In the genomic region with DNA sequence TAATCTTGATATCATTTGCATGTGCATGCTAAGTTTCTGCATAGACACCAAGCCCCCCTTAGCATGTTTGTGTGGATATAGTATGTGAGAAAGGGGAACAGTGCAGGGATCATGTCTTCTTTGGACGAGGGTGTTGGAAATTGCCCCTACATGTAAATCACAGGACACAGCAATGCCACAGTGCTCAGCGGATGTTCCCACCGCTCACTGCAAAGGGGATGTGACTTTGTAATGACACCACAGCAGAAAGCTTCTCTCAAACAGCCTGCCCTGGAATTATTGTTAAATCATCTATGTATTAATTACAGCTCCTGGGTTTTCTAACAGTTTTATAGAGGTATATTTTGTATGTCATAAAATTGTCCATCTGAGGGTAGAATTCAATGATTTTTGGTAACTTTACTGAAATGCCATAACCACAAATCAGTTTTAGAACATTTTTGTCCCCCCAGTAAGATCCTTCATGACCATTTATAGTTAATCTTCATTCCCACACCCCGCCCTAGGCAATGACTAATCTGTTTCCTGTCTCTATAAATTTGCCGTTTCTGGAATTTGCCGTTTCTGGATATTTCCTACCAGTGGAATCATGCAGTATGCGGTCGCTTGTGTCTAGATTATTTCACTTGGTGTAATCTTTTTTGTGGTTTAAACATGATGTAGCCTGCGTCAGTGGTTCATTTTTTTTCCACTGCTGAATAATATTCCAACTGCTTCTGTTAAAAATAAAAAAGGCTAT, we compare ENCODE assay signal across 12 cellular contexts.
DNase-seq lines count a peak whose midpoint lies in the region; ATAC-seq and TF ChIP-seq lines count a peak whose summit lies in the region.
"Had no signal": no experiment of that assay in that cellular context is flagged by ENCODE, and none has a peak within 500 bp of the region (broad histone marks: within the 10 kb centered on the region; RNA-seq: fewer than 3 reads in every experiment).

No MANE protein-coding gene starts in this region.

- H3K4me3 ChIP-seq in AG09309 (ENCODE audit: control insufficient read depth, low read depth, low read length) (no peak overlapping the region), IMR-90 (ENCODE audit: insufficient read depth, low read depth, low read length) (no peak overlapping the region), brain microvascular endothelial cell (ENCODE audit: low read depth, low read length) (no peak overlapping the region), mesenchymal stem cell (ENCODE audit: insufficient read depth in 1 of 2, low read depth in 1 of 2, low read length in 2 of 2) (no peak overlapping the region)
- H3K4me3 ChIP-seq: skin epidermis, vagina had no signal

- H2BK15ac ChIP-seq in IMR-90 (ENCODE audit: low read depth, low read length), result peak overlapping the region; percentile 97; the same call in 1 of the 3 replicates
- H2BK15ac ChIP-seq in mesenchymal stem cell (ENCODE audit: low read depth, poor library complexity, severe bottlenecking), result no peak overlapping the region

- peak overlapping the region; percentile 69 for H2AK9ac ChIP-seq in IMR-90 (replicated peaks; ENCODE audit: low read depth, low read length, poor library complexity)

- intact Hi-C loops in IMR-90 (cut with micrococcal nuclease), result no loop called here

- H2BK120ac ChIP-seq in IMR-90 (ENCODE audit: low read depth, low read length) (peak overlapping the region; percentile 100), mesenchymal stem cell (ENCODE audit: low read depth, low read length) (no peak overlapping the region)

- in situ Hi-C loops in IMR-90 (cut with MboI; ENCODE audit: low sequenced_read_pairs), result no loop called here
- in situ Hi-C loops in brain microvascular endothelial cell (cut with HindIII; ENCODE audit: low pct_ligation_motif_present, low sequenced_read_pairs), result no loop called here
- in situ Hi-C loops in KBM-7 (cut with MboI; ENCODE audit: low pct_unique_long_range_greater_than_20kb, low sequenced_read_pairs), result no loop called here

- H4K20me1 ChIP-seq in IMR-90 (ENCODE audit: insufficient read depth, low read length), result no peaks in the 10 kb centered on the region

- H3K4me1 ChIP-seq in IMR-90 (ENCODE audit: control insufficient read depth, insufficient read depth, low read length) (0 out of 2 replicates have a peak, but pooled peaks cover 1% of the 10 kb centered on the region), mesenchymal stem cell (ENCODE audit: control insufficient read depth, insufficient read depth, low read depth, low read length) (peaks cover 2% of the 10 kb centered on the region)
- H3K4me1 ChIP-seq: vagina had no signal

- H3K27ac ChIP-seq in IMR-90 (ENCODE audit: insufficient read depth, low read length) (peak overlapping the region; percentile 26; the same call in 1 of the 2 replicates), brain microvascular endothelial cell (peak overlapping the region; percentile 93), mesenchymal stem cell (ENCODE audit: low read length, poor library complexity, severe bottlenecking) (peak overlapping the region; percentile 79)
- H3K27ac ChIP-seq: vagina had no signal

- BruUV-seq in IMR-90 (replicated peaks; lab: Mats Ljungman, UMichigan), result no TSS peak

- H3K36me3 ChIP-seq in IMR-90 (ENCODE audit: control insufficient read depth, insufficient read depth, low read length), result no peaks in the 10 kb centered on the region
- H3K36me3 ChIP-seq in brain microvascular endothelial cell (replicated peaks), result no peaks in the 10 kb centered on the region
- no peaks in the 10 kb centered on the region for H3K36me3 ChIP-seq in mesenchymal stem cell (ENCODE audit: control insufficient read depth in 1 of 2, insufficient read depth in 2 of 2, low read depth in 1 of 2, low read length in 2 of 2)
- H3K36me3 ChIP-seq: vagina had no signal

- H3K23ac ChIP-seq in IMR-90 (ENCODE audit: low read depth, low read length) (peak overlapping the region; percentile 93; the same call in 1 of the 2 replicates), mesenchymal stem cell (ENCODE audit: low read length in 2 of 2) (no peak overlapping the region)

- peak overlapping the region; percentile 81; the same call in 1 of the 2 replicates for H3K56ac ChIP-seq in IMR-90 (ENCODE audit: extremely low read depth, insufficient read depth, low read length)

- peak overlapping the region; percentile 91 to 99 for H4K8ac ChIP-seq in IMR-90 (ENCODE audit: low read depth in 2 of 2, low read length in 2 of 2)
- no peak overlapping the region for H4K8ac ChIP-seq in mesenchymal stem cell (ENCODE audit: low read length)

- peak; percentile 73 for ATAC-seq in IMR-90 (ENCODE audit: low read depth)

- peak overlapping the region; percentile 99 for H2AK5ac ChIP-seq in IMR-90 (ENCODE audit: low read depth, low read length)
- no peak overlapping the region for H2AK5ac ChIP-seq in mesenchymal stem cell (ENCODE audit: low read length, severe bottlenecking)

- H2BK12ac ChIP-seq in mesenchymal stem cell (ENCODE audit: low read length in 2 of 2), result peak overlapping the region; percentile 0 to 75

- no peaks in the 10 kb centered on the region for H3K27me3 ChIP-seq in IMR-90 (ENCODE audit: control insufficient read depth, insufficient read depth, low read length)
- H3K27me3 ChIP-seq in brain microvascular endothelial cell (replicated peaks), result no peaks in the 10 kb centered on the region
- H3K27me3 ChIP-seq in mesenchymal stem cell (ENCODE audit: control insufficient read depth in 1 of 2, insufficient read depth in 1 of 2, low read length in 2 of 2), result no peaks in the 10 kb centered on the region
- H3K27me3 ChIP-seq: vagina had no signal

- H3K18ac ChIP-seq in IMR-90 (ENCODE audit: low read depth, low read length) (peak overlapping the region; percentile 53; the same call in 1 of the 2 replicates), mesenchymal stem cell (ENCODE audit: low read depth in 1 of 2, low read length in 2 of 2) (peak overlapping the region in 1 of 2 experiments; percentile 47)

- H3K9ac ChIP-seq in IMR-90 (ENCODE audit: low read depth, low read length), result no peak overlapping the region
- peak overlapping the region; percentile 84 for H3K9ac ChIP-seq in mesenchymal stem cell (ENCODE audit: low read length)

- H2BK5ac ChIP-seq in IMR-90 (ENCODE audit: low read depth, low read length, poor library complexity, severe bottlenecking) (peak overlapping the region; percentile 95), mesenchymal stem cell (ENCODE audit: low read depth, low read length, poor library complexity, severe bottlenecking) (no peak overlapping the region)

- H3K14ac ChIP-seq in IMR-90 (replicated peaks; ENCODE audit: low read depth, low read length), result peak overlapping the region; percentile 97
- no peak overlapping the region for H3K14ac ChIP-seq in mesenchymal stem cell (ENCODE audit: low read length in 2 of 2)

- TF ChIP-seq RAD21 in IMR-90 (IDR thresholded peaks at IDR 0.05; ENCODE audit: low read length), result no peak

- peak overlapping the region; percentile 19; the same call in 1 of the 2 replicates for H4K5ac ChIP-seq in IMR-90 (ENCODE audit: low read depth, low read length)

- H3K4me2 ChIP-seq in IMR-90 (ENCODE audit: low read depth, low read length), result no peak overlapping the region
- no peak overlapping the region for H3K4me2 ChIP-seq in mesenchymal stem cell (ENCODE audit: low read length, poor library complexity, severe bottlenecking)

- H2BK20ac ChIP-seq in IMR-90 (ENCODE audit: low read depth, low read length), result peak overlapping the region; percentile 98

- POLR2A ChIA-PET in IMR-90 (lab: Charles Lee; ENCODE audit: unreplicated experiment), result no interaction called here

- DNase-seq in AG09309 (ENCODE audit: low read depth), result peak; percentile 98
- DNase-seq in IMR-90, result peak; percentile 92
- DNase-seq in brain microvascular endothelial cell, result peak; percentile 98
- peak; percentile 94 for DNase-seq in mesenchymal stem cell
- no peak for DNase-seq in KBM-7
- DNase-seq in activated naive CD4-positive, alpha-beta T cell treated with anti-CD3 and anti-CD28 coated beads, Interleukin-2, amount 50 U/mL, for 16 hours, result no peak
- no peak for DNase-seq in T-helper 9 cell
- DNase-seq in cerebellar cortex (ENCODE audit: low spot score), result no peak
- DNase-seq: CD4-positive, alpha-beta memory T cell; immature natural killer cell had no signal

- H3K9me3 ChIP-seq in IMR-90 (ENCODE audit: control insufficient read depth, insufficient read depth, low read length), result no peaks in the 10 kb centered on the region
- no peaks in the 10 kb centered on the region for H3K9me3 ChIP-seq in mesenchymal stem cell (ENCODE audit: control insufficient read depth, low read length)
- H3K9me3 ChIP-seq: vagina had no signal

- H2AFZ ChIP-seq in IMR-90 (replicated peaks; ENCODE audit: low read length, poor library complexity), result peak overlapping the region; percentile 75
- H2AFZ ChIP-seq in mesenchymal stem cell (ENCODE audit: low read depth, low read length), result no peak overlapping the region

- no peaks in the 10 kb centered on the region for H3K79me1 ChIP-seq in IMR-90 (ENCODE audit: low read depth in 1 of 2, low read length in 2 of 2)
- H3K79me1 ChIP-seq in mesenchymal stem cell (replicated peaks; ENCODE audit: low read length, poor library complexity, severe bottlenecking), result no peaks in the 10 kb centered on the region

- dilution Hi-C loops in IMR-90 (cut with HindIII; ENCODE audit: low sequenced_read_pairs, unreplicated experiment), result no loop called here

- CTCF ChIA-PET in IMR-90 (lab: Yijun Ruan, JAX), result interaction anchor here (0.6 to 1.7 kb wide), 2 partner anchors 10 to 28 kb away, joined by 3 read pairs; no protein-coding TSS in a partner anchor

- WGBS in IMR-90 (ENCODE audit: extremely low coverage in 2 of 2, insufficient read length in 1 of 2), 2 experiments, result no CpG with 5 or more reads among the region's 9 CpGs
- 22% methylated on average over 6 of the region's 9 CpGs for WGBS in mesenchymal stem cell

- H4K91ac ChIP-seq in IMR-90 (ENCODE audit: insufficient read depth, low read depth, low read length) (peak overlapping the region; percentile 99), mesenchymal stem cell (ENCODE audit: low read length) (peak overlapping the region; percentile 48)

- H3K4ac ChIP-seq in IMR-90 (ENCODE audit: low read depth, low read length) (peak overlapping the region; percentile 98), mesenchymal stem cell (ENCODE audit: low read depth in 1 of 2, low read length in 2 of 2) (peak overlapping the region; percentile 1 to 16)

- no peak for TF ChIP-seq POLR2A in IMR-90 (IDR thresholded peaks at IDR 0.05; ENCODE audit: low read depth, low read length)

- H3K9me1 ChIP-seq in IMR-90 (ENCODE audit: insufficient read depth, low read length), result peaks cover 10% of the 10 kb centered on the region; the same call in 1 of the 2 replicates

- TF ChIP-seq CTCF in AG09309 (IDR thresholded peaks at IDR 0.05; ENCODE audit: control insufficient read depth, insufficient read depth, low read depth, low read length, missing control alignments) (no peak), IMR-90 (conservative IDR thresholded peaks at IDR 0.05; ENCODE audit: low read depth, low read length) (no peak), brain microvascular endothelial cell (IDR thresholded peaks at IDR 0.05; ENCODE audit: low read depth, low read length, missing control alignments) (no peak)

TF ChIP-seq in IMR-90, 13 proteins besides CTCF, POLR2A, EP300 and RAD21 (continues in another document):
- TF ChIP-seq FOS (IDR thresholded peaks at IDR 0.05; ENCODE audit: low read depth, low read length), result peak; percentile 8; the same call in 1 of the 2 replicates
- TF ChIP-seq CHD1 (IDR thresholded peaks at IDR 0.05; ENCODE audit: low read depth, low read length), result no peak
- 0 out of 2 replicates have a peak, but pooled peaks have one; percentile 2 for TF ChIP-seq CEBPB (IDR thresholded peaks at IDR 0.05; ENCODE audit: low read depth, low read length)

Comparison
In these comparisons a context has a peak if more than half of its experiments do, and no peak if none do; other contexts are left out.
1. DNase-seq: peak in AG09309 (single experiment), IMR-90 (single experiment), brain microvascular endothelial cell (single experiment) and mesenchymal stem cell (single experiment); none in KBM-7 (single experiment), activated naive CD4-positive, alpha-beta T cell treated with anti-CD3 and anti-CD28 coated beads, Interleukin-2, amount 50 U/mL, for 16 hours (single experiment), T-helper 9 cell (single experiment) and cerebellar cortex (single experiment).
2. H3K27ac ChIP-seq: peak in every context shown above with its lines; median percentile 93 in brain microvascular endothelial cell; 79 in mesenchymal stem cell; 26 in IMR-90.